Comparison of ENCODE assay signal across 10 cellular contexts in the genomic region with DNA sequence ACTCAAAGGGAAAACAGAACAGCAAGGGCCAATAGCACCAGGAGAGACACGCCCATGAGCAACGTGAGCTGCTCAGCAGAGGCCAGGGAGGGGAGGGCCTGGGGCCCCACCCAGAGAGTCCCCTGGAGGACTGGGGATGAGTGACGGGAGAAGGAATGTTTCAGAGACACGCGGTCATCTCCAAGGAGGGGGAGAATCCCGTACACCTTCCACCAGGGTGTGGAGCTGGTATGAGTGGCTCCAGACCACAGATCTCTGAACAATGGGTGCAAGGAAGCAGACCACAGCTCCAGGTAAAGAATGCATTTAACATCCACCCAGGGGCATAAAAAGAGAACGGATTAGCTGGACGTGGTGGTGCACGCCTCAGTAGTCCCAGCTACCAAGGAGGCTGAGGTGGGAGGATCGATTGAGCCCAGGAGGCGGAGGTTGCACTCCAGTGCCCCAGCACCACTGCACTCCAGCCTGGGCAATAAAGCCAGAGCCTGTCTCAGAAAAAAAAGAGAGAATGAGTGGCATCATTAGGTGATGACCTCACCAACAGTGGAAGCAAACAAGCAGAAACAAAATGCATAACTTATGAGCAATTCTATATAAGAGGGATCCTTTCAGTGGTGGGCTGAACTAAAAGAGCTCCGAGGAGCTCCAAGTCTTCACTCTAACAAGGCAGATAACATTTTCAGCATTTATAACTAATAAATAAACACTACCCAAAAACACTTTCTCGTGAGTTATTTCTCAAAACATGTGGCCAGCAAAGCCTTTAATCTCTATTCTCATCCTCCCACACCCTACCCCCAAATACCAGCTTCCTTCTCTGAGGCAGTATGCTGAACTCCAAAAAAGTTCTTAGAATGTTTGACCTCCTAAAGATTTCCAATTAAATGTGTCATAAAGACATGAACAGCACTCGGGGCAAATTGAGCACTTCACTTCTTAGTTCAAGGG. TPM values are rescaled to one million over a fixed set of nuclear protein-coding genes. Genes with fewer than 3 reads are reported as not detected.
DNase-seq lines count a peak whose midpoint lies in the region; ATAC-seq and TF ChIP-seq lines count a peak whose summit lies in the region.
"Had no signal": no experiment of that assay in that cellular context is flagged by ENCODE, and none has a peak within 500 bp of the region (broad histone marks: within the 10 kb centered on the region; RNA-seq: fewer than 3 reads in every experiment).

No MANE protein-coding gene starts in this region.

- no peaks in the 10 kb centered on the region for H3K9me3 Mint-ChIP-seq in CD8-positive, alpha-beta T cell
- no peaks in the 10 kb centered on the region for H3K9me3 Mint-ChIP-seq in activated T-helper 17 cell treated with anti-CD3 and anti-CD28 coated beads, Interleukin-2, amount 50 U/mL, for 72 hours

- ATAC-seq in CD8-positive, alpha-beta T cell = no peak
- ATAC-seq in omental fat pad (ENCODE audit: low FRiP score) (peak; percentile 18), HG02970 (IDR thresholded peaks at IDR 0.05; ENCODE audit: low FRiP score, unreplicated experiment) (no peak), GM21390 (IDR thresholded peaks at IDR 0.05; ENCODE audit: unreplicated experiment) (no peak)
- ATAC-seq in activated T-helper 17 cell treated with anti-CD3 and anti-CD28 coated beads, Interleukin-2, amount 50 U/mL, for 72 hours (replicated peaks) = no peak

- no peaks in the 10 kb centered on the region for H3K9me3 ChIP-seq in CD8-positive, alpha-beta T cell (ENCODE audit: low read length)
- no peaks in the 10 kb centered on the region for H3K9me3 ChIP-seq in Karpas-422 (ENCODE audit: low read length)

- no peaks in the 10 kb centered on the region for H3K36me3 ChIP-seq in CD8-positive, alpha-beta T cell (ENCODE audit: insufficient read depth, low read length)
- H3K36me3 ChIP-seq in Karpas-422 (ENCODE audit: insufficient read depth, low read length) = no peaks in the 10 kb centered on the region

- no peak overlapping the region for H3K4me3 ChIP-seq in CD8-positive, alpha-beta T cell (ENCODE audit: low read depth, low read length)
- H3K4me3 ChIP-seq in Karpas-422 (ENCODE audit: low read length) = no peak overlapping the region

- H3K4me1 ChIP-seq in CD8-positive, alpha-beta T cell (ENCODE audit: insufficient read depth, low read length) = peaks cover 13% of the 10 kb centered on the region
- H3K4me1 ChIP-seq in Karpas-422 (ENCODE audit: low read length) = peaks cover 71% of the 10 kb centered on the region

- no peak for TF ChIP-seq CTCF in CD8-positive, alpha-beta T cell (IDR thresholded peaks at IDR 0.05)
- TF ChIP-seq CTCF in omental fat pad (IDR thresholded peaks at IDR 0.05) = no peak

- H4K20me1 ChIP-seq in Karpas-422 (ENCODE audit: insufficient read depth, low read depth, low read length) = peaks cover 61% of the 10 kb centered on the region

- H3K4me2 ChIP-seq in Karpas-422 (ENCODE audit: low read depth, low read length, poor library complexity, severe bottlenecking) = no peak overlapping the region

- no peaks in the 10 kb centered on the region for H3K9me2 ChIP-seq in Karpas-422 (replicated peaks; ENCODE audit: insufficient read depth, low read length)

- CTCF ChIA-PET in CD8-positive, alpha-beta T cell (lab: Charles Lee) = interaction anchor here (0.6 to 1.8 kb wide), 3 partner anchors 12 to 66 kb away, joined by 3 to 10 read pairs (median 3); no protein-coding TSS in a partner anchor

- POLR2A ChIA-PET in CD8-positive, alpha-beta T cell (lab: Charles Lee) = interaction anchor here (1.5 kb wide), 1 partner anchor 13 kb away, joined by 4 read pairs; the partner anchor contains the start of gene PSAP

- H3K79me2 ChIP-seq in Karpas-422 (ENCODE audit: low read length) = no peaks in the 10 kb centered on the region

- H3K27ac Mint-ChIP-seq in CD8-positive, alpha-beta T cell = peak overlapping the region; percentile 34
- no peak overlapping the region for H3K27ac Mint-ChIP-seq in activated T-helper 17 cell treated with anti-CD3 and anti-CD28 coated beads, Interleukin-2, amount 50 U/mL, for 72 hours

- no peaks in the 10 kb centered on the region for H3K27me3 ChIP-seq in CD8-positive, alpha-beta T cell (ENCODE audit: insufficient read depth, low read length)
- H3K27me3 ChIP-seq in Karpas-422 (ENCODE audit: low read length) = no peaks in the 10 kb centered on the region

- H3K9ac ChIP-seq in Karpas-422 (ENCODE audit: low read length) = no peak overlapping the region

- no peaks in the 10 kb centered on the region for H3K27me3 Mint-ChIP-seq in CD8-positive, alpha-beta T cell (ENCODE audit: low read depth)
- H3K27me3 Mint-ChIP-seq in activated T-helper 17 cell treated with anti-CD3 and anti-CD28 coated beads, Interleukin-2, amount 50 U/mL, for 72 hours = no peaks in the 10 kb centered on the region

- no peak overlapping the region for H3K4me3 Mint-ChIP-seq in CD8-positive, alpha-beta T cell
- H3K4me3 Mint-ChIP-seq in activated T-helper 17 cell treated with anti-CD3 and anti-CD28 coated beads, Interleukin-2, amount 50 U/mL, for 72 hours = no peak overlapping the region

- intact Hi-C loops in CD8-positive, alpha-beta T cell (cut with DNase I, micrococcal nuclease) = no loop called here

- H3K36me3 Mint-ChIP-seq in CD8-positive, alpha-beta T cell = peaks cover 27% of the 10 kb centered on the region
- peaks cover 4% of the 10 kb centered on the region for H3K36me3 Mint-ChIP-seq in activated T-helper 17 cell treated with anti-CD3 and anti-CD28 coated beads, Interleukin-2, amount 50 U/mL, for 72 hours (ENCODE audit: low read depth)

- no peak overlapping the region for H2AFZ ChIP-seq in Karpas-422 (ENCODE audit: low read length)

- H3K27ac ChIP-seq in CD8-positive, alpha-beta T cell (ENCODE audit: low read depth, low read length) = no peak overlapping the region
- H3K27ac ChIP-seq in epithelial cell of prostate (peak overlapping the region; percentile 90), Karpas-422 (ENCODE audit: low read length) (no peak overlapping the region)

- peaks cover 67% of the 10 kb centered on the region for H3K4me1 Mint-ChIP-seq in CD8-positive, alpha-beta T cell (ENCODE audit: low read depth)
- H3K4me1 Mint-ChIP-seq in activated T-helper 17 cell treated with anti-CD3 and anti-CD28 coated beads, Interleukin-2, amount 50 U/mL, for 72 hours = peaks cover 55% of the 10 kb centered on the region

- no peak for DNase-seq in CD8-positive, alpha-beta T cell
- DNase-seq in OCI-M1 (lab: John Stamatoyannopoulos, UW) = peak; percentile 24
- peak; percentile 73 for DNase-seq in epithelial cell of prostate (ENCODE audit: low read depth, low spot score)
- DNase-seq in omental fat pad (ENCODE audit: low spot score) = no peak
- no peak for DNase-seq in Karpas-422
- DNase-seq: NCI-H2029; stimulated activated CD4-positive, alpha-beta T cell treated with anti-CD3 and anti-CD28 coated beads, Interleukin-4, amount 100 ng/mL, for 4 hours had no signal

RNA-seq across cellular contexts. Expression of gene PSAP, which starts 12.5 kb away (rescaled TPM):
- total RNA-seq in CD8-positive, alpha-beta T cell = 100 to 1,000 TPM; 156 to 161 TPM
- 1,000 to 10,000 TPM in 3 of 4 donors, 100 to 1,000 TPM in 1; 937 to 1,475 (median 1,210) TPM for total RNA-seq in omental fat pad
- 114 and 201 TPM in 2 replicates for total RNA-seq in Karpas-422 (2014; rRNA removed; shearing (Covaris generic); ENCODE audit: low replicate concordance)
- 100 to 1,000 TPM; 121 to 153 TPM for total RNA-seq in activated T-helper 17 cell treated with anti-CD3 and anti-CD28 coated beads, Interleukin-2, amount 50 U/mL, for 72 hours

Comparison
In these comparisons a context has a peak if more than half of its experiments do, and no peak if none do; other contexts are left out.
1. DNase-seq: peak in OCI-M1 (single experiment) and epithelial cell of prostate (single experiment); none in CD8-positive, alpha-beta T cell (0 of 7), omental fat pad (single experiment) and Karpas-422 (single experiment).